Comparison of ENCODE assay signal across 24 cellular contexts in genomic region chr10:104433611-104434010, GRCh38.
"Had no signal": no experiment of that assay in that cellular context is flagged by ENCODE, and none has a peak within 500 bp of the region (broad histone marks: within the 10 kb centered on the region; RNA-seq: fewer than 3 reads in every experiment).

No MANE protein-coding gene starts in this region.

- H3K36me3 ChIP-seq: neutrophil, pancreas, stomach, thoracic aorta, thyroid gland, tibial nerve, upper lobe of left lung, vagina had no signal

- FAIRE-seq: pancreas, small intestine had no signal

- H3K27me3 ChIP-seq: neutrophil, pancreas, stomach, thyroid gland, tibial nerve, upper lobe of left lung, vagina had no signal

- H3K27ac ChIP-seq: neutrophil, pancreas, psoas muscle, stomach, thoracic aorta, thyroid gland, tibial nerve, upper lobe of left lung, vagina had no signal

- H3K4me1 ChIP-seq: pancreas, psoas muscle, stomach, thyroid gland, tibial nerve, upper lobe of left lung, vagina had no signal

- H3K9me3 ChIP-seq: neutrophil, pancreas, psoas muscle, stomach, thoracic aorta, thyroid gland, tibial nerve, upper lobe of left lung, vagina had no signal

- ATAC-seq: naive thymus-derived CD8-positive, alpha-beta T cell; natural killer cell treated with Interleukin-12 subunit alpha and Interleukin-12 subunit beta and Interleukin-15 and Interleukin-18, amount 100 ng/mL, for 72 hours; pancreas; psoas muscle; right cardiac atrium; sciatic nerve; stimulated activated effector memory CD8-positive, alpha-beta T cell treated with anti-CD3 and anti-CD28 coated beads, Interleukin-12 subunit alpha, Interleukin-12 subunit beta, amount 100 ng/mL, for 72 hours; stimulated activated naive B cell treated with anti-CD40 and anti-IgM and Interleukin-4, amounts not matched to agents 10 μg/mL and 1 μg/mL and 100 μg/mL, for 72 hours had no signal

- H3K4me3 ChIP-seq: pancreas, psoas muscle, stomach, thoracic aorta, thyroid gland, tibial nerve, upper lobe of left lung, vagina had no signal

- DNase-seq: naive thymus-derived CD8-positive, alpha-beta T cell; nephron progenitor cell; nucleus accumbens; pancreas; psoas muscle; right cardiac atrium; small intestine; stimulated activated CD4-positive, alpha-beta T cell treated with anti-CD3 and anti-CD28 coated beads, Interleukin-15, amount 100 ng/mL, for 24 hours; stimulated activated CD4-positive, alpha-beta T cell treated with anti-CD3 and anti-CD28 coated beads, Interleukin-2, amount 100 ng/mL, for 24 hours; stimulated activated CD4-positive, alpha-beta T cell treated with anti-CD3 and anti-CD28 coated beads, Interleukin-2, amount 100 ng/mL, for 48 hours; stimulated activated CD4-positive, alpha-beta T cell treated with anti-CD3 and anti-CD28 coated beads, Interleukin-4, amount 100 ng/mL, for 24 hours; stimulated activated naive B cell treated with anti-CD40 and anti-IgM and Interleukin-4, amounts not matched to agents 10 μg/mL and 1 μg/mL and 100 μg/mL, for 72 hours; stimulated activated naive CD4-positive, alpha-beta T cell treated with Interleukin-2 at 50 U/mL for 16 hours; stomach; thyroid gland; trophoblast cell; upper lobe of left lung had no signal
